1 cellular context compared by ENCODE assay signal in the genomic region with DNA sequence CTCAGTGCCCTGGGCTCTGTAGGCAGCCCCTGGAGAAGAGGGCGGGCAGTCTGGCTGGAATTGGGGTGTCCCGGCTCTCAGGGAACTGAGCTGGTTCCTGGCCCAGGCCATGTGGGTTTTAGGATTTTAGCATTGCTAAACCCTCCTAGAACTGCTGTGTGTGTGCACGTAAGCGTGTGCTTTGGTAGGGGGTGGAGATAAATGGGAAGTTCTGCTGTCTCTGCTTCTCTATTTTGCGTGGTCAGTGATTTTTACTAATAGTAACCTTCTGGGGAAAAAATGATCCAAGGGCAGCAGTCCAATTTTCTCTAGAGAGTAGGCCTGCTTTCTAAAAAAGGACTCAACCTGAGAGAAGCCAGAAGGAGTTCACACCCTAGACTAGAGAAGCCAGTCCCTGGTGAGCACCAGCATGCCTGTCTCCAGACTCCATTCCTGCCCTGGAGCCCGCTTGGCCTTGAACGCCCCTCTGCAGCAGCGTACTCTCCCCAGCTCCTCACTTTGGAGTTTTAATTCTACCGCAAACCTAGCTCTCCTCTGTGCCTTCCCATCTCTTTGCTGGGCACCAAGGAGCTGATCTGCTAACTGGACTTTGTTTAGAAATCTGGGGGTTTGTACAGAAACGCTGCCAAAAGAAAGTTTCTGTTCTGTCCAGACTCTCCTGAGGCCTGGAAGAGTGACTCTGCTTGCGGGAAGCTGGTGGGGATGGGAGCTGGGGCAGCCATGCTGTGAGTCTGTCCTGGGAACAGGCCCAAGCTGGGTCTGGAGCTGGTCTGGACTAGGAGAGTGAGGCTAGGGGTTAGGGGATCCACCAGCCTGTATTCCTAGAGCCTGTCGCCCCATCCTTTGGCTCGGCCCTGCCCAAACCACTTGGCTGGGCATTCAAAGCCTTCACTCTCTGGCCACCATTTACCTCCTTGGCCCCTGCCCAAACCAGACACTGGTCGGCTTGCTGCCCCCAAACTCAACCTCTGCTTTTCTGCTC.
TF ChIP-seq lines count a peak whose summit lies in the region.

No MANE protein-coding gene starts in this region.

TF ChIP-seq in SK-N-SH, 30 proteins besides CTCF, POLR2A, EP300 and RAD21 (continued from another document):
- TF ChIP-seq, protein P1, sequence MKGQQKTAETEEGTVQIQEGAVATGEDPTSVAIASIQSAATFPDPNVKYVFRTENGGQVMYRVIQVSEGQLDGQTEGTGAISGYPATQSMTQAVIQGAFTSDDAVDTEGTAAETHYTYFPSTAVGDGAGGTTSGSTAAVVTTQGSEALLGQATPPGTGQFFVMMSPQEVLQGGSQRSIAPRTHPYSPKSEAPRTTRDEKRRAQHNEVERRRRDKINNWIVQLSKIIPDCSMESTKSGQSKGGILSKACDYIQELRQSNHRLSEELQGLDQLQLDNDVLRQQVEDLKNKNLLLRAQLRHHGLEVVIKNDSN (IDR thresholded peaks at IDR 0.05; ENCODE audit: borderline replicate concordance, low read depth): no peak
- TF ChIP-seq MEF2A (IDR thresholded peaks at IDR 0.05; ENCODE audit: borderline replicate concordance, low read depth) (no peak), NFIC (IDR thresholded peaks at IDR 0.05; ENCODE audit: borderline replicate concordance) (no peak), POLR2AphosphoS5 (IDR thresholded peaks at IDR 0.05; ENCODE audit: low read depth, low read length) (no peak), YY1 (IDR thresholded peaks at IDR 0.05; ENCODE audit: low read depth) (no peak), GATA2 (CRISPR knock-in tag; IDR thresholded peaks at IDR 0.05) (no peak), MXI1 (IDR thresholded peaks at IDR 0.05; ENCODE audit: low read depth, low read length) (no peak), SMC3 (IDR thresholded peaks at IDR 0.05; ENCODE audit: low read depth, low read length) (no peak)
- TF ChIP-seq, protein P2, sequence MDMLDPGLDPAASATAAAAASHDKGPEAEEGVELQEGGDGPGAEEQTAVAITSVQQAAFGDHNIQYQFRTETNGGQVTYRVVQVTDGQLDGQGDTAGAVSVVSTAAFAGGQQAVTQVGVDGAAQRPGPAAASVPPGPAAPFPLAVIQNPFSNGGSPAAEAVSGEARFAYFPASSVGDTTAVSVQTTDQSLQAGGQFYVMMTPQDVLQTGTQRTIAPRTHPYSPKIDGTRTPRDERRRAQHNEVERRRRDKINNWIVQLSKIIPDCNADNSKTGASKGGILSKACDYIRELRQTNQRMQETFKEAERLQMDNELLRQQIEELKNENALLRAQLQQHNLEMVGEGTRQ (IDR thresholded peaks at IDR 0.05; ENCODE audit: borderline replicate concordance, low read depth, low read length): no peak
- TF ChIP-seq, protein P3, sequence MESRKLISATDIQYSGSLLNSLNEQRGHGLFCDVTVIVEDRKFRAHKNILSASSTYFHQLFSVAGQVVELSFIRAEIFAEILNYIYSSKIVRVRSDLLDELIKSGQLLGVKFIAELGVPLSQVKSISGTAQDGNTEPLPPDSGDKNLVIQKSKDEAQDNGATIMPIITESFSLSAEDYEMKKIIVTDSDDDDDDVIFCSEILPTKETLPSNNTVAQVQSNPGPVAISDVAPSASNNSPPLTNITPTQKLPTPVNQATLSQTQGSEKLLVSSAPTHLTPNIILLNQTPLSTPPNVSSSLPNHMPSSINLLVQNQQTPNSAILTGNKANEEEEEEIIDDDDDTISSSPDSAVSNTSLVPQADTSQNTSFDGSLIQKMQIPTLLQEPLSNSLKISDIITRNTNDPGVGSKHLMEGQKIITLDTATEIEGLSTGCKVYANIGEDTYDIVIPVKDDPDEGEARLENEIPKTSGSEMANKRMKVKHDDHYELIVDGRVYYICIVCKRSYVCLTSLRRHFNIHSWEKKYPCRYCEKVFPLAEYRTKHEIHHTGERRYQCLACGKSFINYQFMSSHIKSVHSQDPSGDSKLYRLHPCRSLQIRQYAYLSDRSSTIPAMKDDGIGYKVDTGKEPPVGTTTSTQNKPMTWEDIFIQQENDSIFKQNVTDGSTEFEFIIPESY (IDR thresholded peaks at IDR 0.05; ENCODE audit: borderline replicate concordance, low read depth): no peak
- TF ChIP-seq, protein P4, sequence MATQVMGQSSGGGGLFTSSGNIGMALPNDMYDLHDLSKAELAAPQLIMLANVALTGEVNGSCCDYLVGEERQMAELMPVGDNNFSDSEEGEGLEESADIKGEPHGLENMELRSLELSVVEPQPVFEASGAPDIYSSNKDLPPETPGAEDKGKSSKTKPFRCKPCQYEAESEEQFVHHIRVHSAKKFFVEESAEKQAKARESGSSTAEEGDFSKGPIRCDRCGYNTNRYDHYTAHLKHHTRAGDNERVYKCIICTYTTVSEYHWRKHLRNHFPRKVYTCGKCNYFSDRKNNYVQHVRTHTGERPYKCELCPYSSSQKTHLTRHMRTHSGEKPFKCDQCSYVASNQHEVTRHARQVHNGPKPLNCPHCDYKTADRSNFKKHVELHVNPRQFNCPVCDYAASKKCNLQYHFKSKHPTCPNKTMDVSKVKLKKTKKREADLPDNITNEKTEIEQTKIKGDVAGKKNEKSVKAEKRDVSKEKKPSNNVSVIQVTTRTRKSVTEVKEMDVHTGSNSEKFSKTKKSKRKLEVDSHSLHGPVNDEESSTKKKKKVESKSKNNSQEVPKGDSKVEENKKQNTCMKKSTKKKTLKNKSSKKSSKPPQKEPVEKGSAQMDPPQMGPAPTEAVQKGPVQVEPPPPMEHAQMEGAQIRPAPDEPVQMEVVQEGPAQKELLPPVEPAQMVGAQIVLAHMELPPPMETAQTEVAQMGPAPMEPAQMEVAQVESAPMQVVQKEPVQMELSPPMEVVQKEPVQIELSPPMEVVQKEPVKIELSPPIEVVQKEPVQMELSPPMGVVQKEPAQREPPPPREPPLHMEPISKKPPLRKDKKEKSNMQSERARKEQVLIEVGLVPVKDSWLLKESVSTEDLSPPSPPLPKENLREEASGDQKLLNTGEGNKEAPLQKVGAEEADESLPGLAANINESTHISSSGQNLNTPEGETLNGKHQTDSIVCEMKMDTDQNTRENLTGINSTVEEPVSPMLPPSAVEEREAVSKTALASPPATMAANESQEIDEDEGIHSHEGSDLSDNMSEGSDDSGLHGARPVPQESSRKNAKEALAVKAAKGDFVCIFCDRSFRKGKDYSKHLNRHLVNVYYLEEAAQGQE (IDR thresholded peaks at IDR 0.05; ENCODE audit: low read depth, low read length): no peak
TF ChIP-seq in SK-N-SH: peak in this region for 0.
